ENCODE assay signal across 8 cellular contexts in the genomic region with DNA sequence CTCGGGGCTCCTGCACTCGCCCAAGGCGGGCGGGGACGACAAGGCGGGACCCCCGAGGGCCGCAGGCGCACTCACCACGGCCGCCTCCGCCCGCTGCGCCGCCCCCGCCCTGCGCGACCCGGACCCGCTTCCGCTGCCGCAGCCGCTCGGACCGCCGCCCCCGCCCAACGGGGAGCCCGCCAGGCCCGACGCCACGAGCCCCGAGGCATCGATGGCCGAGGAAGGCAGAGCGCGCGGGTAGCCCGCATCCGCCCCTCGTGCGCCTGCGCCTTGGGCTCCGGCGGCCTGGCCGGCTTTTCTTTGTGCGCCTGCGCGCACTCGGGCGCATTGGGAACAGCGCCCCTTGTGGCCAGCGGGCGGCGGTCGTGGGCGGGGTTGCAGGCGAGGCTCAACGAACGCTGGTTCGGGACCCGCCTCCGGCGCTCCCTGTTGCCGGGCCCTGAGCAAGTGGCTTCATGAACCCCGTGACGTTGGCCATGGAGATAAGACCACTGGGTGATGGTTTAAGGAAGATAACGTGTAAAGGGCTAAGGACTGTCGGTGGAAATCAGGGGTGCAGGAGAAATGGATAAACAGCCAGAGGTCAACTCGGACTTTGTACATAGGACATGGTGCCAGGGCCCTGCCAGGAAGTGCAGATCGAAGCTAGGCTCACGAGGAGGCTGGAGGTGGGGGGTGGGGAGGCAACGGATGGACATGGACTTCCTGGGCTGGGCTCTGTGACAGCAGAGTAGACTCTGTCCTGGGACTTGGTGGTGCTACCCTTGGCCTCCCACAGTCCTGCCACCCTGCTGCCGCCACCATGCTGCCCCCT. TPM values are rescaled to one million over a fixed set of nuclear protein-coding genes. Genes with fewer than 3 reads are reported as not detected.
DNase-seq lines count a peak whose midpoint lies in the region; ATAC-seq and TF ChIP-seq lines count a peak whose summit lies in the region.

C8G (plus strand) TSS at position 725 of the 814 bp plus-strand sequence; CDS start at position 803, 78 bp downstream.
FBXW5 (minus strand) TSS at position 220 of the 814 bp plus-strand sequence. CDS start 655 bp downstream, outside the sequence.

- peaks cover 18% of the 10 kb centered on the region for H3K79me2 ChIP-seq in OCI-LY3 (ENCODE audit: low read length)

- peak; percentile 75 for DNase-seq in DMS114 treated with DMSO at 0.1 percent for 48 hours (lab: John Stamatoyannopoulos, UW; ENCODE audit: unreplicated experiment)
- DNase-seq in HuH-7 (ENCODE audit: low spot score): peak; percentile 99
- peak; percentile 90 for DNase-seq in activated T-cell treated with anti-CD3 and anti-CD28 coated beads for 4 hours
- DNase-seq in epithelial cell of proximal tubule (ENCODE audit: low read depth): no peak
- peak; percentile 92 to 98 (median 97) for DNase-seq in mucosa of descending colon
- peak; percentile 75 to 88 for DNase-seq in stimulated activated CD8-positive, alpha-beta memory T cell treated with anti-CD3 and anti-CD28 coated beads, Interleukin-4, amount 100 ng/mL, for 1 hour (ENCODE audit: low read depth in 2 of 2, low spot score in 1 of 2)

- intact Hi-C loops in mucosa of descending colon (cut with DNase I, micrococcal nuclease): no loop called here

- H4K20me1 ChIP-seq in OCI-LY3 (ENCODE audit: insufficient read depth, low read length): no peaks in the 10 kb centered on the region

- H3K36me3 ChIP-seq in OCI-LY3 (replicated peaks; ENCODE audit: low read depth, low read length): peaks cover 26% of the 10 kb centered on the region
- peaks cover 20% of the 10 kb centered on the region for H3K36me3 ChIP-seq in mucosa of descending colon (ENCODE audit: low read depth)

- TF ChIP-seq CTCF in OCI-LY3 (IDR thresholded peaks at IDR 0.05; ENCODE audit: low read depth, low read length) (peak; percentile 82), epithelial cell of proximal tubule (conservative IDR thresholded peaks at IDR 0.05; ENCODE audit: low read depth, low read length) (peak; percentile 82), mucosa of descending colon (IDR thresholded peaks at IDR 0.05) (peak; percentile 98)

- H3K9me3 ChIP-seq in OCI-LY3 (ENCODE audit: insufficient read depth, low read length): no peaks in the 10 kb centered on the region
- H3K9me3 ChIP-seq in mucosa of descending colon: no peaks in the 10 kb centered on the region

- no peaks in the 10 kb centered on the region for H3K27me3 ChIP-seq in OCI-LY3 (ENCODE audit: low read depth, low read length)

- peak within 1 kb of the TSS; percentile 83 for H3K9ac ChIP-seq in OCI-LY3 (ENCODE audit: low read length)

- peaks cover 28% of the 10 kb centered on the region for H3K4me1 ChIP-seq in OCI-LY3 (ENCODE audit: low read length)
- peaks cover 30% of the 10 kb centered on the region for H3K4me1 ChIP-seq in mucosa of descending colon (ENCODE audit: low read depth)

- ATAC-seq in GM21515 (IDR thresholded peaks at IDR 0.05; ENCODE audit: unreplicated experiment) (peak; percentile 60), mucosa of descending colon (peak; percentile 87)

- peak within 1 kb of the TSS; percentile 96 for H3K4me3 ChIP-seq in OCI-LY3 (ENCODE audit: low read length)
- peak within 1 kb of the TSS; percentile 91 for H3K4me3 ChIP-seq in epithelial cell of proximal tubule (ENCODE audit: low read depth, low read length)
- peak within 1 kb of the TSS; percentile 95 for H3K4me3 ChIP-seq in mucosa of descending colon

- H2AFZ ChIP-seq in OCI-LY3 (ENCODE audit: low read depth, low read length): peak within 1 kb of the TSS; percentile 36; the same call in 1 of the 2 replicates

- H3K27ac ChIP-seq in OCI-LY3 (ENCODE audit: low read length): peak within 1 kb of the TSS; percentile 56

- peak within 1 kb of the TSS; percentile 83 for H3K4me2 ChIP-seq in OCI-LY3 (ENCODE audit: low read length)

RNA-seq across cellular contexts. Expression of gene C8G, which starts in this region (rescaled TPM):
- total RNA-seq in epithelial cell of proximal tubule (not detected in 2 replicates), mucosa of descending colon (10 to 100 TPM in 2 of 3 donors, 1 to 10 TPM in 1; 3.2 to 15.4 (median 10.4) TPM)

RNA-seq across cellular contexts. Expression of gene FBXW5, which starts in this region (rescaled TPM):
- 124 and 149 TPM in 2 replicates for total RNA-seq in epithelial cell of proximal tubule
- total RNA-seq in mucosa of descending colon: 100 to 1,000 TPM; 127 to 197 (median 142) TPM
